In genomic region chr17:4366312-4367063, GRCh38 we compare ENCODE assay signal across 8 cellular contexts. TPM values are rescaled to one million over a fixed set of nuclear protein-coding genes. Genes with fewer than 3 reads are reported as not detected.
A peak's percentile ranks its signal among the peaks of the same experiment; 100 is the strongest.
DNase-seq lines count a peak whose midpoint lies in the region; ATAC-seq and TF ChIP-seq lines count a peak whose summit lies in the region.

A gene with protein sequence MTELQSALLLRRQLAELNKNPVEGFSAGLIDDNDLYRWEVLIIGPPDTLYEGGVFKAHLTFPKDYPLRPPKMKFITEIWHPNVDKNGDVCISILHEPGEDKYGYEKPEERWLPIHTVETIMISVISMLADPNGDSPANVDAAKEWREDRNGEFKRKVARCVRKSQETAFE (minus strand): TSS chr17:4366675. CDS start chr17:4366316, 359 bp downstream.

- TF ChIP-seq CTCF in GM23338 (conservative IDR thresholded peaks at IDR 0.05; ENCODE audit: low read depth in 2 of 2) (peak; percentile 51 to 75), LNCaP clone FGC (IDR thresholded peaks at IDR 0.05; ENCODE audit: control insufficient read depth, extremely low read depth, insufficient read depth) (peak; percentile 53), RWPE1 (conservative IDR thresholded peaks at IDR 0.05; ENCODE audit: low read depth) (no peak; the same call in 1 of the 2 replicates), fibroblast of mammary gland (conservative IDR thresholded peaks at IDR 0.05; ENCODE audit: control insufficient read depth, insufficient read depth, low read depth, low read length) (no peak), natural killer cell (IDR thresholded peaks at IDR 0.05) (no peak)

- peaks cover 2% of the 10 kb centered on the region for H3K27me3 Mint-ChIP-seq in GM23338 (ENCODE audit: insufficient read depth, low read depth, poor library complexity)
- no peaks in the 10 kb centered on the region for H3K27me3 Mint-ChIP-seq in activated T-helper 17 cell treated with anti-CD3 and anti-CD28 coated beads, Interleukin-2, amount 50 U/mL, for 72 hours
- no peaks in the 10 kb centered on the region for H3K27me3 Mint-ChIP-seq in natural killer cell (ENCODE audit: low read depth in 2 of 2)

- H3K79me2 ChIP-seq in GM23338 (replicated peaks; ENCODE audit: insufficient read depth), result peaks cover 48% of the 10 kb centered on the region

- H3K4me1 Mint-ChIP-seq in GM23338, result peaks cover 17% of the 10 kb centered on the region
- H3K4me1 Mint-ChIP-seq in activated T-helper 17 cell treated with anti-CD3 and anti-CD28 coated beads, Interleukin-2, amount 50 U/mL, for 72 hours, result peaks cover 24% of the 10 kb centered on the region
- peaks cover 21 to 27% of the 10 kb centered on the region in 2 donors for H3K4me1 Mint-ChIP-seq in natural killer cell

- H3K9me2 ChIP-seq in GM23338 (ENCODE audit: insufficient read depth), result no peaks in the 10 kb centered on the region

- POLR2A ChIA-PET in RWPE1 (lab: Yijun Ruan, JAX; ENCODE audit: low non-redundant PET), result interaction anchor here (0.6 kb wide), 1 partner anchor 158 kb away, joined by 3 read pairs; no protein-coding TSS in a partner anchor

- H3F3A ChIP-seq in GM23338 (replicated peaks; ENCODE audit: low read depth), result no peaks in the 10 kb centered on the region

- H4K20me1 ChIP-seq in GM23338 (replicated peaks; ENCODE audit: insufficient read depth), result peaks cover 17% of the 10 kb centered on the region

- H3K36me3 Mint-ChIP-seq in GM23338 (ENCODE audit: low read depth), result peaks cover 28% of the 10 kb centered on the region
- peaks cover 29% of the 10 kb centered on the region for H3K36me3 Mint-ChIP-seq in activated T-helper 17 cell treated with anti-CD3 and anti-CD28 coated beads, Interleukin-2, amount 50 U/mL, for 72 hours (ENCODE audit: low read depth)
- H3K36me3 Mint-ChIP-seq in natural killer cell, result no peaks in the 10 kb centered on the region

- ATAC-seq in GM23338 (peak; percentile 82), natural killer cell (peak; percentile 84 to 95 (median 87))
- ATAC-seq in activated T-helper 17 cell treated with anti-CD3 and anti-CD28 coated beads, Interleukin-2, amount 50 U/mL, for 72 hours (replicated peaks), result peak; percentile 89
- peak; percentile 84 for ATAC-seq in stimulated activated naive CD8-positive, alpha-beta T cell treated with anti-CD3 and anti-CD28 coated beads, Interleukin-15, Interleukin-2, amounts not matched to agents 100 U/mL and 50 U/mL, for 24 hours

- CTCF ChIA-PET in RWPE1 (lab: Yijun Ruan, JAX), result interaction anchor here (0.6 to 0.7 kb wide), 3 partner anchors 13 to 61 kb away, joined by 3 read pairs; no protein-coding TSS in a partner anchor

- DNase-seq in EL (peak; percentile 98), GM23338 (ENCODE audit: low spot score) (peak; percentile 99), LNCaP clone FGC (ENCODE audit: low read depth) (peak; percentile 94), RWPE1 (ENCODE audit: low spot score) (peak; percentile 97), fibroblast of mammary gland (ENCODE audit: low read depth) (peak; percentile 94), natural killer cell (peak; percentile 98)
- DNase-seq in stimulated activated naive CD8-positive, alpha-beta T cell treated with anti-CD3 and anti-CD28 coated beads, Interleukin-15, Interleukin-2, amounts not matched to agents 100 U/mL and 50 U/mL, for 24 hours, result peak; percentile 100

- no peaks in the 10 kb centered on the region for H3K27me3 ChIP-seq in GM23338 (ENCODE audit: insufficient read depth)

- H3K4me3 Mint-ChIP-seq in GM23338 (peak within 1 kb of the TSS; percentile 66), natural killer cell (peak within 1 kb of the TSS; percentile 82)
- H3K4me3 Mint-ChIP-seq in activated T-helper 17 cell treated with anti-CD3 and anti-CD28 coated beads, Interleukin-2, amount 50 U/mL, for 72 hours, result peak within 1 kb of the TSS; percentile 85

- H3K4me1 ChIP-seq in GM23338 (ENCODE audit: insufficient read depth), result peaks cover 12% of the 10 kb centered on the region

- H3K4me3 ChIP-seq in GM23338 (peak within 1 kb of the TSS; percentile 93), LNCaP clone FGC (ENCODE audit: low read depth, low read length) (peak within 1 kb of the TSS; percentile 93), fibroblast of mammary gland (ENCODE audit: control insufficient read depth, low read depth, low read length) (peak within 1 kb of the TSS; percentile 46)

- H3K27ac ChIP-seq in GM23338 (ENCODE audit: low read depth) (peak within 1 kb of the TSS; percentile 95), RWPE1 (peak within 1 kb of the TSS; percentile 92)

- H3K9me3 Mint-ChIP-seq in GM23338 (0 out of 3 replicates have a peak, but pooled peaks cover 9% of the 10 kb centered on the region), natural killer cell (no peaks in the 10 kb centered on the region)
- no peaks in the 10 kb centered on the region for H3K9me3 Mint-ChIP-seq in activated T-helper 17 cell treated with anti-CD3 and anti-CD28 coated beads, Interleukin-2, amount 50 U/mL, for 72 hours

- H3K27ac Mint-ChIP-seq in GM23338, result peak within 1 kb of the TSS; percentile 93
- H3K27ac Mint-ChIP-seq in activated T-helper 17 cell treated with anti-CD3 and anti-CD28 coated beads, Interleukin-2, amount 50 U/mL, for 72 hours, result peak within 1 kb of the TSS; percentile 96
- H3K27ac Mint-ChIP-seq in natural killer cell, result peak within 1 kb of the TSS; percentile 85 to 87

- H3K36me3 ChIP-seq in GM23338 (ENCODE audit: insufficient read depth), result no peaks in the 10 kb centered on the region

- H2AFZ ChIP-seq in GM23338, result no peak within 1 kb of the TSS

- H3K4me2 ChIP-seq in GM23338, result peak within 1 kb of the TSS; percentile 85

- intact Hi-C loops in natural killer cell (cut with micrococcal nuclease), result loop anchor here (1.0 to 5.0 kb wide), 2 partner anchors 104 to 223 kb away; partner anchors contain the start of genes ANKFY1, CYB5D2 and ZZEF1

TF ChIP-seq in GM23338, 12 proteins besides CTCF, POLR2A, EP300 and RAD21:
- TF ChIP-seq, protein P1, sequence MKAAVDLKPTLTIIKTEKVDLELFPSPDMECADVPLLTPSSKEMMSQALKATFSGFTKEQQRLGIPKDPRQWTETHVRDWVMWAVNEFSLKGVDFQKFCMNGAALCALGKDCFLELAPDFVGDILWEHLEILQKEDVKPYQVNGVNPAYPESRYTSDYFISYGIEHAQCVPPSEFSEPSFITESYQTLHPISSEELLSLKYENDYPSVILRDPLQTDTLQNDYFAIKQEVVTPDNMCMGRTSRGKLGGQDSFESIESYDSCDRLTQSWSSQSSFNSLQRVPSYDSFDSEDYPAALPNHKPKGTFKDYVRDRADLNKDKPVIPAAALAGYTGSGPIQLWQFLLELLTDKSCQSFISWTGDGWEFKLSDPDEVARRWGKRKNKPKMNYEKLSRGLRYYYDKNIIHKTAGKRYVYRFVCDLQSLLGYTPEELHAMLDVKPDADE (IDR thresholded peaks at IDR 0.05), result 0 out of 2 replicates have a peak, but pooled peaks have one; percentile 62
- no peak for TF ChIP-seq ZNF331 (CRISPR knock-in tag; IDR thresholded peaks at IDR 0.05; ENCODE audit: low read depth)
- no peak for TF ChIP-seq EZH2 (IDR thresholded peaks at IDR 0.05; ENCODE audit: low read depth, unreplicated experiment)
- TF ChIP-seq CREB1 (CRISPR knock-in tag; IDR thresholded peaks at IDR 0.05; ENCODE audit: low read depth), result peak; percentile 56; the same call in 1 of the 2 replicates
- no peak for TF ChIP-seq ZNF114 (CRISPR knock-in tag; IDR thresholded peaks at IDR 0.05)
- peak; percentile 97 for TF ChIP-seq POLR2AphosphoS5 (IDR thresholded peaks at IDR 0.05; ENCODE audit: low read depth)
- TF ChIP-seq NANOG (IDR thresholded peaks at IDR 0.05; ENCODE audit: borderline replicate concordance), result 0 out of 2 replicates have a peak, but pooled peaks have one; percentile 1
TF ChIP-seq in GM23338: peak in this region for 4.

RNA-seq across cellular contexts. Expression of the gene that starts here (rescaled TPM):
- 145 and 161 TPM in 2 replicates for total RNA-seq in GM23338 (2014; rRNA removed; shearing (Covaris generic))
- polyA plus RNA-seq in GM23338 (2016; fragmentation: Nextera tagmentation; extraction: Ambion mirVana), result 64.2 and 71.9 TPM in 2 replicates
- 10 to 100 TPM; 40.6 to 65.4 TPM for total RNA-seq in activated T-helper 17 cell treated with anti-CD3 and anti-CD28 coated beads, Interleukin-2, amount 50 U/mL, for 72 hours
- 10 to 100 TPM; 58.2 to 76.4 (median 64.7) TPM for total RNA-seq in natural killer cell

Comparison
In these comparisons a context has a peak if more than half of its experiments do, and no peak if none do; other contexts are left out.
1. Peak in every context shown above with its lines: DNase-seq, ATAC-seq, H3K4me3 ChIP-seq and H3K27ac ChIP-seq.
2. CTCF ChIP-seq: peak in GM23338 (2 of 2) and LNCaP clone FGC (single experiment); none in RWPE1 (single experiment), fibroblast of mammary gland (single experiment) and natural killer cell (single experiment).